ENCODE assay signal across 5 cellular contexts in genomic region chr1:25412870-25413623, GRCh38. TPM values are rescaled to one million over a fixed set of nuclear protein-coding genes. Genes with fewer than 3 reads are reported as not detected.
"Had no signal": no experiment of that assay in that cellular context is flagged by ENCODE, and none has a peak within 500 bp of the region (broad histone marks: within the 10 kb centered on the region; RNA-seq: fewer than 3 reads in every experiment).

No MANE protein-coding gene starts in this region.

RNA-seq across cellular contexts. Expression of gene RHCE, which starts 7.6 kb away (rescaled TPM):
- total RNA-seq: occipital lobe, progenitor cell of endocrine pancreas, subcutaneous adipose tissue, thoracic aorta, vagina had no signal
